Comparison of ENCODE assay signal across 8 cellular contexts in the genomic region with DNA sequence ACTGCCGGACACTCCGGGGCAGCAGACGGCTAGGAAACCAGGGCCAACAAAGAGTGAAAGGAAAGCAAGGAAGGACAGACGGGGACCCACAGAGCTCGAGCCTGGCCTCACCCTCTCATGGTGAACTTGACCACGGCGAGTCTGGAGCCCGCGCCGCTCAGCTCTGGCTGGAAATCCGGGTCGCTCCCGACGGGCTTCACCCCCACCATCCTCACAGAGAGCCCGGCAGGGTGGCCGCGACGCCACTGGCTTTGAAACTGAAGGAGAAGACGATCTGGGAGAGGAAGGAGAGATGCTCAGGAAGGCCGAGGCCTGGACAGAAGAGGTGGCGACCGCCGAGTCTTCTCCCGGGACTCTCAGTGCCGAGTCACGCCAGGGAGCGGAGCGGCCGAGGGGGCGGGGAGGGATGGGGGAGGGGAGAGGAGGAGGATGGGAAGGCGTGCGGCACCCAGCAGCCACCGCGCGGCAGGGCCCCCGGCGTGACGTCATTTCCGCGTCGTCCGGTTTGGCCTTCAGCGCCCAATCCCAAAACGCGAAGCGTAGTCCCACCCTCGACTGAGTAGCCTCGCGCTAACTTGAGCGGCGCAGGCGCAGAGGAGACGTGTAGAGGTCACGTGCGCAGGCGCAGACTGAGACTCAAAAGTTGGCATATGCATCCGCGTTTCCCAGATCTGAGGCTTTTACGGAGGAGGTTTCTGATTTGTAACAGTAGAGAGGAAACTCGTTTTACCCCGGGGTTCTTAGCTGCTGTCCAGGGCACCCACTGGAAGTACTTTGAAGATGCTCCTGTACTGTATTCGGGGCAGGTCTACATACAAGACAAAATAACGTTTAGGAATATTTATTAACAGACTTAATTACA. TPM values are rescaled to one million over a fixed set of nuclear protein-coding genes. Genes with fewer than 3 reads are reported as not detected.
A peak's percentile ranks its signal among the peaks of the same experiment; 100 is the strongest.
DNase-seq lines count a peak whose midpoint lies in the region; ATAC-seq and TF ChIP-seq lines count a peak whose summit lies in the region.

A gene (minus strand): TSS at position 361 of the 862 bp plus-strand sequence. CDS start 152 bp downstream, at position 209.

- peak within 1 kb of the TSS; percentile 98 for H3K4me3 Mint-ChIP-seq in activated CD4-positive, alpha-beta T cell treated with anti-CD3 and anti-CD28 coated beads, Interleukin-2, amount 10 ng/mL, durations not matched to agents 24 days and 14 days

- peaks cover 36% of the 10 kb centered on the region for H3K4me1 Mint-ChIP-seq in activated CD4-positive, alpha-beta T cell treated with anti-CD3 and anti-CD28 coated beads, Interleukin-2, amount 10 ng/mL, durations not matched to agents 24 days and 14 days

- ATAC-seq in GM19324 (IDR thresholded peaks at IDR 0.05; ENCODE audit: low FRiP score, unreplicated experiment) (peak; percentile 97), HG03469 (IDR thresholded peaks at IDR 0.05; ENCODE audit: unreplicated experiment) (peak; percentile 89)

- peak; percentile 96 for DNase-seq in BE2C
- peak; percentile 97 for DNase-seq in NCI-H526 treated with DMSO at 0.1 percent for 48 hours (lab: John Stamatoyannopoulos, UW)
- DNase-seq in activated CD4-positive, alpha-beta T cell treated with anti-CD3 and anti-CD28 coated beads, Interleukin-2, amount 10 ng/mL, durations not matched to agents 24 days and 14 days, result peak; percentile 100
- DNase-seq in coronary artery (ENCODE audit: low spot score), result peak; percentile 100
- peak; percentile 99 for DNase-seq in stimulated activated CD4-positive, alpha-beta T cell treated with anti-CD3 and anti-CD28 coated beads, Interleukin-1b, Interleukin-23, amount 100 ng/mL, for 4 hours (ENCODE audit: low read depth in 2 of 2)

- H3K36me3 Mint-ChIP-seq in activated CD4-positive, alpha-beta T cell treated with anti-CD3 and anti-CD28 coated beads, Interleukin-2, amount 10 ng/mL, durations not matched to agents 24 days and 14 days (ENCODE audit: low read depth), result peaks cover 28% of the 10 kb centered on the region

- H3K27ac Mint-ChIP-seq in activated CD4-positive, alpha-beta T cell treated with anti-CD3 and anti-CD28 coated beads, Interleukin-2, amount 10 ng/mL, durations not matched to agents 24 days and 14 days, result peak within 1 kb of the TSS; percentile 96

- H3K9me3 Mint-ChIP-seq in activated CD4-positive, alpha-beta T cell treated with anti-CD3 and anti-CD28 coated beads, Interleukin-2, amount 10 ng/mL, durations not matched to agents 24 days and 14 days, result peaks cover 10% of the 10 kb centered on the region

- H3K27me3 ChIP-seq in BE2C (no peaks in the 10 kb centered on the region), layer of hippocampus (ENCODE audit: control insufficient read depth, insufficient read depth, low read length) (no peaks in the 10 kb centered on the region)

- H3K9me3 ChIP-seq in BE2C, result no peaks in the 10 kb centered on the region

- H3K27ac ChIP-seq in coronary artery, result peak within 1 kb of the TSS; percentile 89 to 95
- H3K27ac ChIP-seq in layer of hippocampus (ENCODE audit: low read depth, low read length), result peak within 1 kb of the TSS; percentile 91

- H3K4me1 ChIP-seq in BE2C, result no peaks in the 10 kb centered on the region; the same call in 1 of the 2 replicates

- intact Hi-C loops in activated CD4-positive, alpha-beta T cell treated with anti-CD3 and anti-CD28 coated beads, Interleukin-2, amount 10 ng/mL, durations not matched to agents 24 days and 14 days (cut with micrococcal nuclease), result loop anchor here (1.0 to 10.0 kb wide), 3 partner anchors 13 to 984 kb away; a partner anchor contains a TSS

- TF ChIP-seq CTCF in BE2C (IDR thresholded peaks at IDR 0.05; ENCODE audit: low read depth, low read length) (no peak), coronary artery (IDR thresholded peaks at IDR 0.05) (no peak)

- H3K27me3 Mint-ChIP-seq in activated CD4-positive, alpha-beta T cell treated with anti-CD3 and anti-CD28 coated beads, Interleukin-2, amount 10 ng/mL, durations not matched to agents 24 days and 14 days, result no peaks in the 10 kb centered on the region

- H3K36me3 ChIP-seq in BE2C, result no peaks in the 10 kb centered on the region; the same call in 1 of the 2 replicates

- peak within 1 kb of the TSS; percentile 92 for H3K4me3 ChIP-seq in BE2C (ENCODE audit: low read depth, low read length)
- H3K4me3 ChIP-seq in coronary artery, result peak within 1 kb of the TSS; percentile 87

RNA-seq across cellular contexts. Expression of the gene that starts here (rescaled TPM):
- polyA plus RNA-seq in BE2C (2012; ENCODE audit: insufficient read depth, insufficient read length, low read depth), result 56.2 TPM
- 102 and 104 TPM in 2 replicates for total RNA-seq in activated CD4-positive, alpha-beta T cell treated with anti-CD3 and anti-CD28 coated beads, Interleukin-2, amount 10 ng/mL, durations not matched to agents 24 days and 14 days

Comparison
In these comparisons a context has a peak if more than half of its experiments do, and no peak if none do; other contexts are left out.
1. Peak in every context shown above with its lines: DNase-seq, ATAC-seq, H3K4me3 ChIP-seq and H3K27ac ChIP-seq.